Comparison of ENCODE assay signal across 7 cellular contexts in genomic region chr2:106566484-106566883, GRCh38.
DNase-seq lines count a peak whose midpoint lies in the region; ATAC-seq and TF ChIP-seq lines count a peak whose summit lies in the region.
"Not testable (repeated sequence)": the region's sequence is repeated elsewhere in the genome, so short reads cannot be mapped to it uniquely, and the experiment has no call there.

No MANE protein-coding gene starts in this region.

- H3K4me1 ChIP-seq in BLaER1 treated with 17β-estradiol and CSF1 and Interleukin-3, amounts not matched to agents 10 nM and 100 nM = peaks cover 21 to 46% (median 38%) of the 10 kb centered on the region in 10 experiments
- H3K4me1 ChIP-seq in parathyroid adenoma = peaks cover 14% of the 10 kb centered on the region

- H3K4me1 Mint-ChIP-seq in activated CD4-positive, alpha-beta T cell treated with anti-CD3 and anti-CD28 coated beads for 36 hours = peaks cover 29% of the 10 kb centered on the region
- H3K4me1 Mint-ChIP-seq in activated naive CD4-positive, alpha-beta T cell treated with anti-CD3 and anti-CD28 coated beads for 36 hours (ENCODE audit: low read depth) = peaks cover 42% of the 10 kb centered on the region
- H3K4me1 Mint-ChIP-seq in brain = peaks cover 42% of the 10 kb centered on the region
- H3K4me1 Mint-ChIP-seq in mesothelial cell of epicardium = peaks cover 41% of the 10 kb centered on the region
- peaks cover 34% of the 10 kb centered on the region for H3K4me1 Mint-ChIP-seq in stimulated activated naive CD8-positive, alpha-beta T cell treated with anti-CD3 and anti-CD28 coated beads, Interleukin-15, amount 100 ng/mL, for 72 hours

- not testable (repeated sequence) for ATAC-seq in activated CD4-positive, alpha-beta T cell treated with anti-CD3 and anti-CD28 coated beads for 36 hours
- ATAC-seq in stimulated activated naive CD8-positive, alpha-beta T cell treated with anti-CD3 and anti-CD28 coated beads, Interleukin-15, amount 100 ng/mL, for 72 hours = peak; percentile 4

- not testable (repeated sequence) for H3K4me3 Mint-ChIP-seq in activated CD4-positive, alpha-beta T cell treated with anti-CD3 and anti-CD28 coated beads for 36 hours; mesothelial cell of epicardium; stimulated activated naive CD8-positive, alpha-beta T cell treated with anti-CD3 and anti-CD28 coated beads, Interleukin-15, amount 100 ng/mL, for 72 hours
- H3K4me3 Mint-ChIP-seq in activated naive CD4-positive, alpha-beta T cell treated with anti-CD3 and anti-CD28 coated beads for 36 hours = peak overlapping the region; percentile 8
- peak overlapping the region in 4 of 5 experiments; percentile 21 to 62 (median 42) for H3K4me3 Mint-ChIP-seq in brain

- peak overlapping the region; percentile 67 for H2AFZ ChIP-seq in parathyroid adenoma

- H3K9me3 Mint-ChIP-seq in activated CD4-positive, alpha-beta T cell treated with anti-CD3 and anti-CD28 coated beads for 36 hours (ENCODE audit: low read depth); activated naive CD4-positive, alpha-beta T cell treated with anti-CD3 and anti-CD28 coated beads for 36 hours; brain; mesothelial cell of epicardium; stimulated activated naive CD8-positive, alpha-beta T cell treated with anti-CD3 and anti-CD28 coated beads, Interleukin-15, amount 100 ng/mL, for 72 hours: not testable (repeated sequence)

- peaks cover 0 to 10% (median 0%) of the 10 kb centered on the region in 11 experiments; a peak in 4 of 22 replicates for H3K9me3 ChIP-seq in BLaER1 treated with 17β-estradiol and CSF1 and Interleukin-3, amounts not matched to agents 10 nM and 100 nM (replicated peaks in 1 of 11)
- H3K9me3 ChIP-seq in parathyroid adenoma (ENCODE audit: control insufficient read depth, low read length) = not testable (repeated sequence)

- not testable (repeated sequence) for DNase-seq in activated CD4-positive, alpha-beta T cell treated with anti-CD3 and anti-CD28 coated beads for 36 hours; activated naive CD4-positive, alpha-beta T cell treated with anti-CD3 and anti-CD28 coated beads for 36 hours; mesothelial cell of epicardium (ENCODE audit: low spot score in 2 of 2, unreplicated experiment in 2 of 2); stimulated activated naive CD8-positive, alpha-beta T cell treated with anti-CD3 and anti-CD28 coated beads, Interleukin-15, amount 100 ng/mL, for 72 hours

- H3K4me3 ChIP-seq in BLaER1 treated with 17β-estradiol and CSF1 and Interleukin-3, amounts not matched to agents 10 nM and 100 nM; parathyroid adenoma (ENCODE audit: low read depth, low read length): not testable (repeated sequence)

- H3K4me2 ChIP-seq in BLaER1 treated with 17β-estradiol and CSF1 and Interleukin-3, amounts not matched to agents 10 nM and 100 nM = peak overlapping the region in 9 of 11 experiments; percentile 13 to 88 (median 47); a peak in 17 of 22 replicates
- not testable (repeated sequence) for H3K4me2 ChIP-seq in parathyroid adenoma (ENCODE audit: low read length)

- not testable (repeated sequence) for H3K27me3 Mint-ChIP-seq in activated CD4-positive, alpha-beta T cell treated with anti-CD3 and anti-CD28 coated beads for 36 hours; activated naive CD4-positive, alpha-beta T cell treated with anti-CD3 and anti-CD28 coated beads for 36 hours (ENCODE audit: low read depth); brain; mesothelial cell of epicardium (ENCODE audit: low read depth)
- peaks cover 17% of the 10 kb centered on the region for H3K27me3 Mint-ChIP-seq in stimulated activated naive CD8-positive, alpha-beta T cell treated with anti-CD3 and anti-CD28 coated beads, Interleukin-15, amount 100 ng/mL, for 72 hours

- H3K79me2 ChIP-seq in parathyroid adenoma = not testable (repeated sequence)

- H3K36me3 Mint-ChIP-seq in activated CD4-positive, alpha-beta T cell treated with anti-CD3 and anti-CD28 coated beads for 36 hours (ENCODE audit: low read depth); activated naive CD4-positive, alpha-beta T cell treated with anti-CD3 and anti-CD28 coated beads for 36 hours (ENCODE audit: low read depth); brain; mesothelial cell of epicardium: not testable (repeated sequence)

- H3K9ac ChIP-seq in BLaER1 treated with 17β-estradiol and CSF1 and Interleukin-3, amounts not matched to agents 10 nM and 100 nM; parathyroid adenoma: not testable (repeated sequence)

- H3K27ac Mint-ChIP-seq in activated CD4-positive, alpha-beta T cell treated with anti-CD3 and anti-CD28 coated beads for 36 hours = peak overlapping the region; percentile 78
- not testable (repeated sequence) for H3K27ac Mint-ChIP-seq in activated naive CD4-positive, alpha-beta T cell treated with anti-CD3 and anti-CD28 coated beads for 36 hours
- H3K27ac Mint-ChIP-seq in brain (peak overlapping the region in 4 of 5 experiments; percentile 47 to 98 (median 84)), mesothelial cell of epicardium (peak overlapping the region; percentile 25)
- peak overlapping the region in 1 of 2 donors; percentile 87 for H3K27ac Mint-ChIP-seq in stimulated activated naive CD8-positive, alpha-beta T cell treated with anti-CD3 and anti-CD28 coated beads, Interleukin-15, amount 100 ng/mL, for 72 hours

- not testable (repeated sequence) for H3K27me3 ChIP-seq in BLaER1 treated with 17β-estradiol and CSF1 and Interleukin-3, amounts not matched to agents 10 nM and 100 nM; parathyroid adenoma (ENCODE audit: control insufficient read depth, insufficient read depth, low read length)

- H3K36me3 ChIP-seq in BLaER1 treated with 17β-estradiol and CSF1 and Interleukin-3, amounts not matched to agents 10 nM and 100 nM; parathyroid adenoma (ENCODE audit: control insufficient read depth, insufficient read depth, low read length): not testable (repeated sequence)

- TF ChIP-seq CTCF in brain (conservative IDR thresholded peaks at IDR 0.05); mesothelial cell of epicardium (IDR thresholded peaks at IDR 0.05; ENCODE audit: unreplicated experiment); parathyroid adenoma (IDR thresholded peaks at IDR 0.05): not testable (repeated sequence)

- intact Hi-C loops in activated CD4-positive, alpha-beta T cell treated with anti-CD3 and anti-CD28 coated beads for 36 hours (cut with DNase I, micrococcal nuclease) = loop anchor here in 1 of 2 experiments (5.0 kb wide), 1 partner anchor 374 kb away; the partner anchor contains the start of gene UXS1
- intact Hi-C loops in activated naive CD4-positive, alpha-beta T cell treated with anti-CD3 and anti-CD28 coated beads for 36 hours (cut with micrococcal nuclease) = loop anchor here (1.0 to 5.0 kb wide), 4 partner anchors 16 to 769 kb away; partner anchors contain the start of gene UXS1

- CTCF ChIA-PET in activated CD4-positive, alpha-beta T cell treated with anti-CD3 and anti-CD28 coated beads for 36 hours (lab: Charles Lee) = interaction anchor here (0.7 to 3.1 kb wide), 6 partner anchors 11 to 29 kb away, joined by 3 to 19 read pairs (median 4); no protein-coding TSS in a partner anchor
- CTCF ChIA-PET in activated naive CD4-positive, alpha-beta T cell treated with anti-CD3 and anti-CD28 coated beads for 36 hours (lab: Charles Lee) = interaction anchor here (1.0 to 2.9 kb wide), 3 partner anchors 9 to 16 kb away, joined by 3 to 16 read pairs (median 5); no protein-coding TSS in a partner anchor

- H3K27ac ChIP-seq in BLaER1 treated with 17β-estradiol and CSF1 and Interleukin-3, amounts not matched to agents 10 nM and 100 nM; parathyroid adenoma: not testable (repeated sequence)

- POLR2A ChIA-PET in activated CD4-positive, alpha-beta T cell treated with anti-CD3 and anti-CD28 coated beads for 36 hours (lab: Charles Lee) = interaction anchor here (0.5 kb wide), 1 partner anchor 469 kb away, joined by 3 read pairs; no protein-coding TSS in a partner anchor

- H4K20me1 ChIP-seq in BLaER1 treated with 17β-estradiol and CSF1 and Interleukin-3, amounts not matched to agents 10 nM and 100 nM = not testable (repeated sequence)
